ENCODE assay signal across 8 cellular contexts in genomic region chr11:65133724-65134123, GRCh38. TPM values are rescaled to one million over a fixed set of nuclear protein-coding genes. Genes with fewer than 3 reads are reported as not detected.
DNase-seq lines count a peak whose midpoint lies in the region; TF ChIP-seq lines count a peak whose summit lies in the region.

No MANE protein-coding gene starts in this region.

- H3K4me1 ChIP-seq in SJSA1 (replicated peaks) (peaks cover 16% of the 10 kb centered on the region), trophoblast cell (ENCODE audit: control insufficient read depth in 1 of 2, insufficient read depth in 2 of 2, low read length in 2 of 2) (peaks cover 7 to 12% of the 10 kb centered on the region in 2 experiments)

- peak overlapping the region; percentile 60 for H3K14ac ChIP-seq in trophoblast cell (ENCODE audit: low read length)

- H3K27me3 ChIP-seq in SJSA1 (replicated peaks) (no peaks in the 10 kb centered on the region), trophoblast cell (ENCODE audit: insufficient read depth, low read length) (no peaks in the 10 kb centered on the region)

- H2BK12ac ChIP-seq in trophoblast cell (ENCODE audit: low read length), result no peak overlapping the region

- H3K4me3 ChIP-seq in SJSA1, result peak overlapping the region; percentile 84
- peak overlapping the region; percentile 94 for H3K4me3 ChIP-seq in fibroblast of pulmonary artery (replicated peaks; ENCODE audit: low read depth, low read length)
- H3K4me3 ChIP-seq in trophoblast cell (ENCODE audit: low read depth, low read length), result peak overlapping the region; percentile 90

- H3K27ac ChIP-seq in SJSA1 (no peak overlapping the region), trophoblast cell (ENCODE audit: low read depth, low read length) (peak overlapping the region; percentile 92)

- H3K4me2 ChIP-seq in trophoblast cell (ENCODE audit: low read length), result peak overlapping the region; percentile 85

- H3K79me2 ChIP-seq in trophoblast cell (ENCODE audit: control insufficient read depth, insufficient read depth, low read length, poor library complexity), result peaks cover 9% of the 10 kb centered on the region

- H3K18ac ChIP-seq in trophoblast cell (ENCODE audit: low read length), result peak overlapping the region; percentile 55

- peak overlapping the region; percentile 66 for H4K12ac ChIP-seq in trophoblast cell (ENCODE audit: low read depth, low read length)

- no peak overlapping the region for H3K23ac ChIP-seq in trophoblast cell (ENCODE audit: low read length)

- peak overlapping the region; percentile 88 for H4K8ac ChIP-seq in trophoblast cell (ENCODE audit: low read depth, low read length)

- peak overlapping the region; percentile 73 for H3K9ac ChIP-seq in trophoblast cell (ENCODE audit: low read length)

- peak overlapping the region; percentile 89 for H2BK5ac ChIP-seq in trophoblast cell (ENCODE audit: low read depth, low read length, poor library complexity)

- DNase-seq in DMS53 treated with DMSO at 0.1 percent for 48 hours (lab: John Stamatoyannopoulos, UW; ENCODE audit: unreplicated experiment) (peak; percentile 9), SJSA1 (ENCODE audit: low read depth in 1 of 2, low spot score in 2 of 2) (peak in 1 of 2 experiments; percentile 55), fibroblast of pulmonary artery (ENCODE audit: low read depth) (peak; percentile 39), trophoblast cell (peak in 1 of 2 donors; percentile 20), LoVo (ENCODE audit: low spot score) (no peak), NCI-H82 (lab: John Stamatoyannopoulos, UW) (no peak), NCI-H748 treated with DMSO at 0.1 percent for 48 hours (lab: John Stamatoyannopoulos, UW) (no peak), cerebellar cortex (ENCODE audit: low spot score) (no peak)

- peak overlapping the region; percentile 76 for H2AK5ac ChIP-seq in trophoblast cell (ENCODE audit: low read length)

- peak overlapping the region; percentile 88 for H4K91ac ChIP-seq in trophoblast cell (ENCODE audit: low read depth, low read length)

- H2BK120ac ChIP-seq in trophoblast cell (ENCODE audit: insufficient read depth, low read length, poor library complexity), result no peak overlapping the region

- no CpG with 5 or more reads among the region's 20 CpGs for WGBS in trophoblast cell (ENCODE audit: extremely low coverage, insufficient coverage, insufficient read length)

- peak overlapping the region; percentile 37 for H3K4ac ChIP-seq in trophoblast cell (ENCODE audit: low read depth, low read length)

- H2AFZ ChIP-seq in trophoblast cell (ENCODE audit: insufficient read depth, low read length, poor library complexity), result no peak overlapping the region

- H3K9me3 ChIP-seq in SJSA1 (replicated peaks) (no peaks in the 10 kb centered on the region), trophoblast cell (ENCODE audit: insufficient read depth, low read depth, low read length) (peaks cover 1% of the 10 kb centered on the region)

- H3K36me3 ChIP-seq in SJSA1, result peaks cover 56% of the 10 kb centered on the region
- peaks cover 38 to 43% of the 10 kb centered on the region in 2 experiments for H3K36me3 ChIP-seq in trophoblast cell (ENCODE audit: control insufficient read depth in 1 of 2, insufficient read depth in 2 of 2, low read length in 2 of 2)

- TF ChIP-seq CTCF in fibroblast of pulmonary artery (IDR thresholded peaks at IDR 0.05; ENCODE audit: low read length, missing control alignments), result no peak

- peaks cover 11% of the 10 kb centered on the region for H3K79me1 ChIP-seq in trophoblast cell (ENCODE audit: low read length)

RNA-seq across cellular contexts. Expression of gene SYVN1, which starts 0.6 kb away (rescaled TPM):
- 15.6 and 20.2 TPM in 2 replicates for total RNA-seq in SJSA1 (2014; rRNA removed; shearing (Covaris generic))
- polyA plus RNA-seq in trophoblast cell (2013), result 55.0 and 60.0 TPM in 2 replicates

RNA-seq across cellular contexts. Expression of gene MRPL49, which starts 11.6 kb away (rescaled TPM):
- 113 and 138 TPM in 2 replicates for total RNA-seq in SJSA1 (2014; rRNA removed; shearing (Covaris generic))
- polyA plus RNA-seq in trophoblast cell (2013), result 40.1 and 43.1 TPM in 2 replicates

RNA-seq across cellular contexts. Expression of gene FAU, which starts 11.8 kb away (rescaled TPM):
- 672 and 1,078 TPM in 2 replicates for total RNA-seq in SJSA1 (2014; rRNA removed; shearing (Covaris generic))
- polyA plus RNA-seq in trophoblast cell (2013), result 1,352 and 1,391 TPM in 2 replicates

RNA-seq across cellular contexts. Expression of gene ZNHIT2, which starts 16.2 kb away (rescaled TPM):
- 22.8 and 42.1 TPM in 2 replicates for total RNA-seq in SJSA1 (2014; rRNA removed; shearing (Covaris generic))
- polyA plus RNA-seq in trophoblast cell (2013), result 5.8 and 5.9 TPM in 2 replicates

RNA-seq across cellular contexts. Expression of gene TM7SF2, which starts 22.1 kb away (rescaled TPM):
- total RNA-seq in SJSA1 (2014; rRNA removed; shearing (Covaris generic)), result 1.5 and 2.4 TPM in 2 replicates
- polyA plus RNA-seq in trophoblast cell (2013), result 65.1 and 67.5 TPM in 2 replicates

Comparison
In these comparisons a context has a peak if more than half of its experiments do, and no peak if none do; other contexts are left out.
1. DNase-seq: peak in DMS53 treated with DMSO at 0.1 percent for 48 hours (single experiment) and fibroblast of pulmonary artery (single experiment); none in LoVo (single experiment), NCI-H82 (single experiment), NCI-H748 treated with DMSO at 0.1 percent for 48 hours (single experiment) and cerebellar cortex (single experiment).
2. Peak in every context shown above with its lines, with median percentiles within 50 percentile points of each other: H3K4me3 ChIP-seq.